ENCODE assay signal across 1 cellular context in the genomic region with DNA sequence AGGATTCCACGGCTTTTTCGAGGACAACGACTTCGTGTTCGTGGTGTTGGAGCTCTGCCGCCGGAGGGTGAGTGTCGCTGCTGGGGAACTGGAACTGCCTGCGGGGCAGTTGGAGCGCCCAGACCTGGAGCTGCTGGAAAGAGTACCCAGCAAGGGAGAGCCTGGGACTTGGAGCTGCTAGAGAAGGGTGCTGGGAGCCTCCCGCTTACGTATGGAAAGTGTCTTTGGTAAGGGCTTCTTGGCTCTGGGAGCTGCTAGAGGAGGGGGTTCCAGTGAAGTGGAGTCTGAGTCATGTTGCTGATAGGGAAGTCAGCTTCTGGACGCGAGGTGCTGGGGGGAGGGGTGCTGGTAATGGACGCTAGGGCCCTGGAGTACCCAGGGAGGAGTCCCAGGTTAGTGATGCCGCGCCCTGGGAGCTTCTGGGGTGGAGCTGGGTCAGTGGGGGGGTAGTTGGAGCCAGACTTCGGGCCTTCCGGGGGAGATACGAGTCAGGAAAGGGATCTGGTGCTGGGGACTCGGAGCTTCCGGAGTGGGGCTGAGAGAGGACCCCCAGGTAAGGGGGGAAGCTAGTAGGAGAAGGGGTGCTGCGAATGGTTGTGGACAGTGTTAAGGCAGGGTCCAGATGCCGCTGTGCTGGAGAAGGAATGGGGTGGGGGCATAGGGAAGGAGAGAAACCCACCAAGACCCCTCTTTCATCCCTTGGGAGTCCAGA.
TF ChIP-seq lines count a peak whose summit lies in the region.

No MANE protein-coding gene starts in this region.

TF ChIP-seq in HEK293, 187 proteins besides CTCF, POLR2A, EP300 and RAD21 (continued from another document and continues in another):
- TF ChIP-seq ZBTB1 (tag by site-specific recombination; IDR thresholded peaks at IDR 0.05) (no peak), SETDB1 (IDR thresholded peaks at IDR 0.05; ENCODE audit: insufficient read length, low read length) (no peak), ZNF510 (tag by site-specific recombination; IDR thresholded peaks at IDR 0.05; ENCODE audit: insufficient replicate concordance) (no peak), ZNF121 (tag by site-specific recombination; IDR thresholded peaks at IDR 0.05) (no peak), ZNF785 (tag by site-specific recombination; IDR thresholded peaks at IDR 0.05) (no peak), ZNF423 (tag by site-specific recombination; IDR thresholded peaks at IDR 0.05) (no peak), PRDM1 (tag by site-specific recombination; IDR thresholded peaks at IDR 0.05) (no peak), BCL11B (tag by site-specific recombination; IDR thresholded peaks at IDR 0.05; ENCODE audit: low read depth) (no peak), ZNF184 (tag by site-specific recombination; IDR thresholded peaks at IDR 0.05) (no peak), EGR2 (tag by site-specific recombination; IDR thresholded peaks at IDR 0.05; ENCODE audit: low read depth) (no peak), ZNF426 (tag by site-specific recombination; IDR thresholded peaks at IDR 0.05) (no peak), REPIN1 (tag by site-specific recombination; IDR thresholded peaks at IDR 0.05; ENCODE audit: low read depth) (no peak), MYNN (tag by site-specific recombination; IDR thresholded peaks at IDR 0.05; ENCODE audit: borderline replicate concordance) (no peak), ZNF335 (tag by site-specific recombination; conservative IDR thresholded peaks at IDR 0.05) (peak; percentile 50; the same call in 1 of the 2 replicates), ZNF549 (tag by site-specific recombination; IDR thresholded peaks at IDR 0.05) (no peak), SCRT2 (tag by site-specific recombination; IDR thresholded peaks at IDR 0.05) (no peak), ZNF600 (tag by site-specific recombination; IDR thresholded peaks at IDR 0.05) (peak; percentile 43; the same call in 1 of the 2 replicates), ZNF341 (tag by site-specific recombination; IDR thresholded peaks at IDR 0.05; ENCODE audit: low read depth) (peak; percentile 39; the same call in 1 of the 2 replicates), ZNF221 (tag by site-specific recombination; IDR thresholded peaks at IDR 0.05; ENCODE audit: borderline replicate concordance) (no peak), ZNF660 (tag by site-specific recombination; IDR thresholded peaks at IDR 0.05) (no peak), ZFP41 (tag by site-specific recombination; IDR thresholded peaks at IDR 0.05; ENCODE audit: borderline replicate concordance) (no peak), SP7 (tag by site-specific recombination; IDR thresholded peaks at IDR 0.05) (no peak), TCF7L2 (IDR thresholded peaks at IDR 0.05; ENCODE audit: borderline replicate concordance, low read depth, low read length) (no peak), ZNF548 (tag by site-specific recombination; IDR thresholded peaks at IDR 0.05) (no peak), ZNF2 (tag by site-specific recombination; IDR thresholded peaks at IDR 0.05) (0 out of 2 replicates have a peak, but pooled peaks have one; percentile 19), ZFHX2 (tag by site-specific recombination; conservative IDR thresholded peaks at IDR 0.05) (no peak), ZNF211 (tag by site-specific recombination; IDR thresholded peaks at IDR 0.05; ENCODE audit: low read depth) (no peak), KLF7 (tag by site-specific recombination; IDR thresholded peaks at IDR 0.05; ENCODE audit: borderline replicate concordance) (no peak), ZBTB8A (tag by site-specific recombination; IDR thresholded peaks at IDR 0.05) (no peak), ZFP37 (tag by site-specific recombination; IDR thresholded peaks at IDR 0.05) (no peak), ZNF776 (tag by site-specific recombination; IDR thresholded peaks at IDR 0.05; ENCODE audit: borderline replicate concordance) (no peak), ZNF560 (tag by site-specific recombination; IDR thresholded peaks at IDR 0.05; ENCODE audit: borderline replicate concordance) (no peak), ZNF311 (tag by site-specific recombination; IDR thresholded peaks at IDR 0.05; ENCODE audit: borderline replicate concordance) (no peak), ZNF610 (tag by site-specific recombination; IDR thresholded peaks at IDR 0.05; ENCODE audit: borderline replicate concordance) (no peak), ZNF292 (tag by site-specific recombination; IDR thresholded peaks at IDR 0.05; ENCODE audit: borderline replicate concordance, low read depth) (no peak), ZNF530 (tag by site-specific recombination; IDR thresholded peaks at IDR 0.05; ENCODE audit: low read depth) (no peak), ZIC2 (tag by site-specific recombination; IDR thresholded peaks at IDR 0.05) (no peak; the same call in 1 of the 2 replicates), ZNF23 (tag by site-specific recombination; IDR thresholded peaks at IDR 0.05; ENCODE audit: borderline replicate concordance) (no peak)
- TF ChIP-seq, protein P1, sequence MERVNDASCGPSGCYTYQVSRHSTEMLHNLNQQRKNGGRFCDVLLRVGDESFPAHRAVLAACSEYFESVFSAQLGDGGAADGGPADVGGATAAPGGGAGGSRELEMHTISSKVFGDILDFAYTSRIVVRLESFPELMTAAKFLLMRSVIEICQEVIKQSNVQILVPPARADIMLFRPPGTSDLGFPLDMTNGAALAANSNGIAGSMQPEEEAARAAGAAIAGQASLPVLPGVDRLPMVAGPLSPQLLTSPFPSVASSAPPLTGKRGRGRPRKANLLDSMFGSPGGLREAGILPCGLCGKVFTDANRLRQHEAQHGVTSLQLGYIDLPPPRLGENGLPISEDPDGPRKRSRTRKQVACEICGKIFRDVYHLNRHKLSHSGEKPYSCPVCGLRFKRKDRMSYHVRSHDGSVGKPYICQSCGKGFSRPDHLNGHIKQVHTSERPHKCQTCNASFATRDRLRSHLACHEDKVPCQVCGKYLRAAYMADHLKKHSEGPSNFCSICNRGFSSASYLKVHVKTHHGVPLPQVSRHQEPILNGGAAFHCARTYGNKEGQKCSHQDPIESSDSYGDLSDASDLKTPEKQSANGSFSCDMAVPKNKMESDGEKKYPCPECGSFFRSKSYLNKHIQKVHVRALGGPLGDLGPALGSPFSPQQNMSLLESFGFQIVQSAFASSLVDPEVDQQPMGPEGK (tag by site-specific recombination; IDR thresholded peaks at IDR 0.05), result peak; percentile 84
- TF ChIP-seq, protein P2, sequence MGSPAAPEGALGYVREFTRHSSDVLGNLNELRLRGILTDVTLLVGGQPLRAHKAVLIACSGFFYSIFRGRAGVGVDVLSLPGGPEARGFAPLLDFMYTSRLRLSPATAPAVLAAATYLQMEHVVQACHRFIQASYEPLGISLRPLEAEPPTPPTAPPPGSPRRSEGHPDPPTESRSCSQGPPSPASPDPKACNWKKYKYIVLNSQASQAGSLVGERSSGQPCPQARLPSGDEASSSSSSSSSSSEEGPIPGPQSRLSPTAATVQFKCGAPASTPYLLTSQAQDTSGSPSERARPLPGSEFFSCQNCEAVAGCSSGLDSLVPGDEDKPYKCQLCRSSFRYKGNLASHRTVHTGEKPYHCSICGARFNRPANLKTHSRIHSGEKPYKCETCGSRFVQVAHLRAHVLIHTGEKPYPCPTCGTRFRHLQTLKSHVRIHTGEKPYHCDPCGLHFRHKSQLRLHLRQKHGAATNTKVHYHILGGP (tag by site-specific recombination; IDR thresholded peaks at IDR 0.05), result no peak
- TF ChIP-seq, protein P3, sequence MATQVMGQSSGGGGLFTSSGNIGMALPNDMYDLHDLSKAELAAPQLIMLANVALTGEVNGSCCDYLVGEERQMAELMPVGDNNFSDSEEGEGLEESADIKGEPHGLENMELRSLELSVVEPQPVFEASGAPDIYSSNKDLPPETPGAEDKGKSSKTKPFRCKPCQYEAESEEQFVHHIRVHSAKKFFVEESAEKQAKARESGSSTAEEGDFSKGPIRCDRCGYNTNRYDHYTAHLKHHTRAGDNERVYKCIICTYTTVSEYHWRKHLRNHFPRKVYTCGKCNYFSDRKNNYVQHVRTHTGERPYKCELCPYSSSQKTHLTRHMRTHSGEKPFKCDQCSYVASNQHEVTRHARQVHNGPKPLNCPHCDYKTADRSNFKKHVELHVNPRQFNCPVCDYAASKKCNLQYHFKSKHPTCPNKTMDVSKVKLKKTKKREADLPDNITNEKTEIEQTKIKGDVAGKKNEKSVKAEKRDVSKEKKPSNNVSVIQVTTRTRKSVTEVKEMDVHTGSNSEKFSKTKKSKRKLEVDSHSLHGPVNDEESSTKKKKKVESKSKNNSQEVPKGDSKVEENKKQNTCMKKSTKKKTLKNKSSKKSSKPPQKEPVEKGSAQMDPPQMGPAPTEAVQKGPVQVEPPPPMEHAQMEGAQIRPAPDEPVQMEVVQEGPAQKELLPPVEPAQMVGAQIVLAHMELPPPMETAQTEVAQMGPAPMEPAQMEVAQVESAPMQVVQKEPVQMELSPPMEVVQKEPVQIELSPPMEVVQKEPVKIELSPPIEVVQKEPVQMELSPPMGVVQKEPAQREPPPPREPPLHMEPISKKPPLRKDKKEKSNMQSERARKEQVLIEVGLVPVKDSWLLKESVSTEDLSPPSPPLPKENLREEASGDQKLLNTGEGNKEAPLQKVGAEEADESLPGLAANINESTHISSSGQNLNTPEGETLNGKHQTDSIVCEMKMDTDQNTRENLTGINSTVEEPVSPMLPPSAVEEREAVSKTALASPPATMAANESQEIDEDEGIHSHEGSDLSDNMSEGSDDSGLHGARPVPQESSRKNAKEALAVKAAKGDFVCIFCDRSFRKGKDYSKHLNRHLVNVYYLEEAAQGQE (tag by site-specific recombination; IDR thresholded peaks at IDR 0.05), result 0 out of 2 replicates have a peak, but pooled peaks have one; percentile 28
- TF ChIP-seq, protein P4, sequence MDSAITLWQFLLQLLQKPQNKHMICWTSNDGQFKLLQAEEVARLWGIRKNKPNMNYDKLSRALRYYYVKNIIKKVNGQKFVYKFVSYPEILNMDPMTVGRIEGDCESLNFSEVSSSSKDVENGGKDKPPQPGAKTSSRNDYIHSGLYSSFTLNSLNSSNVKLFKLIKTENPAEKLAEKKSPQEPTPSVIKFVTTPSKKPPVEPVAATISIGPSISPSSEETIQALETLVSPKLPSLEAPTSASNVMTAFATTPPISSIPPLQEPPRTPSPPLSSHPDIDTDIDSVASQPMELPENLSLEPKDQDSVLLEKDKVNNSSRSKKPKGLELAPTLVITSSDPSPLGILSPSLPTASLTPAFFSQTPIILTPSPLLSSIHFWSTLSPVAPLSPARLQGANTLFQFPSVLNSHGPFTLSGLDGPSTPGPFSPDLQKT (IDR thresholded peaks at IDR 0.05; ENCODE audit: borderline replicate concordance, low read depth, low read length), result no peak
- TF ChIP-seq, protein P5, sequence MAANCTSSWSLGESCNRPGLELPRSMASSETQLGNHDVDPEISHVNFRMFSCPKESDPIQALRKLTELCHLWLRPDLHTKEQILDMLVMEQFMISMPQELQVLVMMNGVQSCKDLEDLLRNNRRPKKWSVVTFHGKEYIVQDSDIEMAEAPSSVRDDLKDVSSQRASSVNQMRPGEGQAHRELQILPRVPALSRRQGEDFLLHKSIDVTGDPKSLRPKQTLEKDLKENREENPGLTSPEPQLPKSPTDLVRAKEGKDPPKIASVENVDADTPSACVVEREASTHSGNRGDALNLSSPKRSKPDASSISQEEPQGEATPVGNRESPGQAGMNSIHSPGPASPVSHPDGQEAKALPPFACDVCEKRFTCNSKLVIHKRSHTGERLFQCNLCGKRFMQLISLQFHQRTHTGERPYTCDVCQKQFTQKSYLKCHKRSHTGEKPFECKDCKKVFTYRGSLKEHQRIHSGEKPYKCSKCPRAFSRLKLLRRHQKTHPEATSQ (tag by site-specific recombination; IDR thresholded peaks at IDR 0.05), result no peak
- TF ChIP-seq, protein P6, sequence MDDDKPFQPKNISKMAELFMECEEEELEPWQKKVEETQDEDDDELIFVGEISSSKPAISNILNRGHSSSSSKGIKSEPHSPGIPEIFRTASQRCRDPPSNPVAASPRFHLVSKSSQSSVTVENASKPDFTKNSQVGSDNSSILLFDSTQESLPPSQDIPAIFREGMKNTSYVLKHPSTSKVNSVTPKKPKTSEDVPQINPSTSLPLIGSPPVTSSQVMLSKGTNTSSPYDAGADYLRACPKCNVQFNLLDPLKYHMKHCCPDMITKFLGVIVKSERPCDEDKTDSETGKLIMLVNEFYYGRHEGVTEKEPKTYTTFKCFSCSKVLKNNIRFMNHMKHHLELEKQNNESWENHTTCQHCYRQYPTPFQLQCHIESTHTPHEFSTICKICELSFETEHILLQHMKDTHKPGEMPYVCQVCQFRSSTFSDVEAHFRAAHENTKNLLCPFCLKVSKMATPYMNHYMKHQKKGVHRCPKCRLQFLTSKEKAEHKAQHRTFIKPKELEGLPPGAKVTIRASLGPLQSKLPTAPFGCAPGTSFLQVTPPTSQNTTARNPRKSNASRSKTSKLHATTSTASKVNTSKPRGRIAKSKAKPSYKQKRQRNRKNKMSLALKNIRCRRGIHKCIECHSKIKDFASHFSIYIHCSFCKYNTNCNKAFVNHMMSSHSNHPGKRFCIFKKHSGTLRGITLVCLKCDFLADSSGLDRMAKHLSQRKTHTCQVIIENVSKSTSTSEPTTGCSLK (tag by site-specific recombination; IDR thresholded peaks at IDR 0.05), result no peak
- TF ChIP-seq, protein P7, sequence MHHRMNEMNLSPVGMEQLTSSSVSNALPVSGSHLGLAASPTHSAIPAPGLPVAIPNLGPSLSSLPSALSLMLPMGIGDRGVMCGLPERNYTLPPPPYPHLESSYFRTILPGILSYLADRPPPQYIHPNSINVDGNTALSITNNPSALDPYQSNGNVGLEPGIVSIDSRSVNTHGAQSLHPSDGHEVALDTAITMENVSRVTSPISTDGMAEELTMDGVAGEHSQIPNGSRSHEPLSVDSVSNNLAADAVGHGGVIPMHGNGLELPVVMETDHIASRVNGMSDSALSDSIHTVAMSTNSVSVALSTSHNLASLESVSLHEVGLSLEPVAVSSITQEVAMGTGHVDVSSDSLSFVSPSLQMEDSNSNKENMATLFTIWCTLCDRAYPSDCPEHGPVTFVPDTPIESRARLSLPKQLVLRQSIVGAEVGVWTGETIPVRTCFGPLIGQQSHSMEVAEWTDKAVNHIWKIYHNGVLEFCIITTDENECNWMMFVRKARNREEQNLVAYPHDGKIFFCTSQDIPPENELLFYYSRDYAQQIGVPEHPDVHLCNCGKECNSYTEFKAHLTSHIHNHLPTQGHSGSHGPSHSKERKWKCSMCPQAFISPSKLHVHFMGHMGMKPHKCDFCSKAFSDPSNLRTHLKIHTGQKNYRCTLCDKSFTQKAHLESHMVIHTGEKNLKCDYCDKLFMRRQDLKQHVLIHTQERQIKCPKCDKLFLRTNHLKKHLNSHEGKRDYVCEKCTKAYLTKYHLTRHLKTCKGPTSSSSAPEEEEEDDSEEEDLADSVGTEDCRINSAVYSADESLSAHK (tag by site-specific recombination; IDR thresholded peaks at IDR 0.05), result no peak
- TF ChIP-seq, protein P8, sequence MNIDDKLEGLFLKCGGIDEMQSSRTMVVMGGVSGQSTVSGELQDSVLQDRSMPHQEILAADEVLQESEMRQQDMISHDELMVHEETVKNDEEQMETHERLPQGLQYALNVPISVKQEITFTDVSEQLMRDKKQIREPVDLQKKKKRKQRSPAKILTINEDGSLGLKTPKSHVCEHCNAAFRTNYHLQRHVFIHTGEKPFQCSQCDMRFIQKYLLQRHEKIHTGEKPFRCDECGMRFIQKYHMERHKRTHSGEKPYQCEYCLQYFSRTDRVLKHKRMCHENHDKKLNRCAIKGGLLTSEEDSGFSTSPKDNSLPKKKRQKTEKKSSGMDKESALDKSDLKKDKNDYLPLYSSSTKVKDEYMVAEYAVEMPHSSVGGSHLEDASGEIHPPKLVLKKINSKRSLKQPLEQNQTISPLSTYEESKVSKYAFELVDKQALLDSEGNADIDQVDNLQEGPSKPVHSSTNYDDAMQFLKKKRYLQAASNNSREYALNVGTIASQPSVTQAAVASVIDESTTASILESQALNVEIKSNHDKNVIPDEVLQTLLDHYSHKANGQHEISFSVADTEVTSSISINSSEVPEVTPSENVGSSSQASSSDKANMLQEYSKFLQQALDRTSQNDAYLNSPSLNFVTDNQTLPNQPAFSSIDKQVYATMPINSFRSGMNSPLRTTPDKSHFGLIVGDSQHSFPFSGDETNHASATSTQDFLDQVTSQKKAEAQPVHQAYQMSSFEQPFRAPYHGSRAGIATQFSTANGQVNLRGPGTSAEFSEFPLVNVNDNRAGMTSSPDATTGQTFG (tag by site-specific recombination; IDR thresholded peaks at IDR 0.05; ENCODE audit: borderline replicate concordance), result no peak
